19 cellular contexts compared by ENCODE assay signal in genomic region chr20:21796059-21796458, GRCh38.
A peak's percentile ranks its signal among the peaks of the same experiment; 100 is the strongest.
DNase-seq lines count a peak whose midpoint lies in the region; ATAC-seq, FAIRE-seq and TF ChIP-seq lines count a peak whose summit lies in the region.
"Had no signal": no experiment of that assay in that cellular context is flagged by ENCODE, and none has a peak within 500 bp of the region (broad histone marks: within the 10 kb centered on the region; RNA-seq: fewer than 3 reads in every experiment).

No MANE protein-coding gene starts in this region.

- no peaks in the 10 kb centered on the region for H3K9me2 ChIP-seq in HCT116 (ENCODE audit: insufficient read depth)

- H3K9me3 ChIP-seq in HCT116 (ENCODE audit: control insufficient read depth in 1 of 2, insufficient read depth in 1 of 2, low read depth in 1 of 2, low read length in 2 of 2), result no peaks in the 10 kb centered on the region
- H3K9me3 ChIP-seq in small intestine (ENCODE audit: control insufficient read depth, low read depth), result no peaks in the 10 kb centered on the region
- H3K9me3 ChIP-seq: BLaER1, sigmoid colon had no signal

- RAD21 ChIA-PET in HCT116 (lab: Charles Lee; ENCODE audit: low non-redundant PET in 1 of 2, low total read pairs in 2 of 2, uncharacterized antibody in 2 of 2, unreplicated experiment in 2 of 2), result no interaction called here

- H3K27ac ChIP-seq in HCT116 (ENCODE audit: low read depth, low read length), result no peak overlapping the region
- H3K27ac ChIP-seq in small intestine (ENCODE audit: low read depth in 1 of 2, low read length in 1 of 2), result no peak overlapping the region
- H3K27ac ChIP-seq in brain microvascular endothelial cell, result no peak overlapping the region
- H3K27ac ChIP-seq: BLaER1, sigmoid colon had no signal

- H3K4me1 Mint-ChIP-seq in activated naive CD8-positive, alpha-beta T cell treated with anti-CD3 and anti-CD28 coated beads, Interleukin-2, amount 50 U/mL, for 24 hours, result no peaks in the 10 kb centered on the region
- no peaks in the 10 kb centered on the region for H3K4me1 Mint-ChIP-seq in activated naive CD8-positive, alpha-beta T cell treated with anti-CD3 and anti-CD28 coated beads for 36 hours
- H3K4me1 Mint-ChIP-seq in activated CD4-positive, alpha-beta T cell treated with anti-CD3 and anti-CD28 coated beads, Interleukin-2, amount 10 ng/mL, durations not matched to agents 7 days and 5 days, result no peaks in the 10 kb centered on the region
- H3K4me1 Mint-ChIP-seq: activated T-helper 17 cell treated with anti-CD3 and anti-CD28 coated beads, Interleukin-2, amount 50 U/mL, for 72 hours had no signal

- H3K36me3 ChIP-seq in HCT116 (ENCODE audit: control insufficient read depth in 1 of 2, insufficient read depth in 2 of 2, low read length in 2 of 2) (no peaks in the 10 kb centered on the region), small intestine (ENCODE audit: control insufficient read depth in 2 of 2, insufficient read depth in 2 of 2, low read length in 2 of 2) (no peaks in the 10 kb centered on the region), brain microvascular endothelial cell (replicated peaks) (no peaks in the 10 kb centered on the region)
- H3K36me3 ChIP-seq: BLaER1, sigmoid colon had no signal

- no peak overlapping the region for H3K4me3 Mint-ChIP-seq in activated naive CD8-positive, alpha-beta T cell treated with anti-CD3 and anti-CD28 coated beads, Interleukin-2, amount 50 U/mL, for 24 hours
- no peak overlapping the region for H3K4me3 Mint-ChIP-seq in activated naive CD8-positive, alpha-beta T cell treated with anti-CD3 and anti-CD28 coated beads for 36 hours
- no peak overlapping the region for H3K4me3 Mint-ChIP-seq in activated CD4-positive, alpha-beta T cell treated with anti-CD3 and anti-CD28 coated beads, Interleukin-2, amount 10 ng/mL, durations not matched to agents 7 days and 5 days
- H3K4me3 Mint-ChIP-seq: activated T-helper 17 cell treated with anti-CD3 and anti-CD28 coated beads, Interleukin-2, amount 50 U/mL, for 72 hours; dendritic cell treated with granulocyte-macrophage colony-stimulating factor and Interleukin-4, amounts not matched to agents 40 ng/mL and 50 ng/mL, for 4 days; HFFc6; natural killer cell treated with Interleukin-12 subunit alpha and Interleukin-12 subunit beta and Interleukin-15 and Interleukin-18, amount 100 ng/mL, for 72 hours; stimulated activated naive CD8-positive, alpha-beta T cell treated with anti-CD3 and anti-CD28 coated beads, Interleukin-15, Interleukin-2, amounts not matched to agents 100 ng/mL and 50 ng/mL, for 24 hours had no signal

- FAIRE-seq in small intestine (lab: Jason Lieb, UNC), result no peak
- FAIRE-seq: astrocyte had no signal

- no peak overlapping the region for H3K27ac Mint-ChIP-seq in activated naive CD8-positive, alpha-beta T cell treated with anti-CD3 and anti-CD28 coated beads, Interleukin-2, amount 50 U/mL, for 24 hours
- no peak overlapping the region for H3K27ac Mint-ChIP-seq in activated naive CD8-positive, alpha-beta T cell treated with anti-CD3 and anti-CD28 coated beads for 36 hours
- no peak overlapping the region for H3K27ac Mint-ChIP-seq in activated CD4-positive, alpha-beta T cell treated with anti-CD3 and anti-CD28 coated beads, Interleukin-2, amount 10 ng/mL, durations not matched to agents 7 days and 5 days
- H3K27ac Mint-ChIP-seq: activated T-helper 17 cell treated with anti-CD3 and anti-CD28 coated beads, Interleukin-2, amount 50 U/mL, for 72 hours; dendritic cell treated with granulocyte-macrophage colony-stimulating factor and Interleukin-4, amounts not matched to agents 40 ng/mL and 50 ng/mL, for 4 days; HFFc6; natural killer cell treated with Interleukin-12 subunit alpha and Interleukin-12 subunit beta and Interleukin-15 and Interleukin-18, amount 100 ng/mL, for 72 hours; stimulated activated naive CD8-positive, alpha-beta T cell treated with anti-CD3 and anti-CD28 coated beads, Interleukin-15, Interleukin-2, amounts not matched to agents 100 ng/mL and 50 ng/mL, for 24 hours had no signal

- CTCF ChIA-PET in HCT116 (lab: Charles Lee), result no interaction called here
- CTCF ChIA-PET in activated CD4-positive, alpha-beta T cell treated with anti-CD3 and anti-CD28 coated beads, Interleukin-2, amount 10 ng/mL, durations not matched to agents 7 days and 5 days (lab: Charles Lee), result interaction anchor here (1.2 kb wide), 1 partner anchor 11 kb away, joined by 4 read pairs; no protein-coding TSS in a partner anchor

- no peaks in the 10 kb centered on the region for H4K20me1 ChIP-seq in HCT116 (ENCODE audit: insufficient read depth)
- H4K20me1 ChIP-seq: BLaER1 had no signal

- TF ChIP-seq CTCF in HCT116 (IDR thresholded peaks at IDR 0.05 in 2 of 3, conservative IDR thresholded peaks at IDR 0.05 in 1 of 3; ENCODE audit: borderline replicate concordance in 1 of 3, insufficient read depth in 1 of 3, low read depth in 2 of 3, low read length in 2 of 3) (peak in 2 of 3 experiments; percentile 31 to 45; a peak in 3 of 6 replicates), brain microvascular endothelial cell (IDR thresholded peaks at IDR 0.05; ENCODE audit: low read depth, low read length, missing control alignments) (no peak)

- no peak overlapping the region for H2AFZ ChIP-seq in HCT116 (ENCODE audit: low read depth, low read length, poor library complexity, severe bottlenecking)

- WGBS in small intestine, 3 donors, result 62 to 89% (median 75%) methylated on average over 1 of the region's 1 CpG

- H3K4me3 ChIP-seq in HCT116 (replicated peaks in 1 of 2; ENCODE audit: low read depth in 1 of 2, low read length in 2 of 2), result no peak overlapping the region
- H3K4me3 ChIP-seq in small intestine (ENCODE audit: low read depth in 1 of 2, low read length in 2 of 2), result no peak overlapping the region
- no peak overlapping the region for H3K4me3 ChIP-seq in brain microvascular endothelial cell (ENCODE audit: low read depth, low read length)
- H3K4me3 ChIP-seq: BLaER1, sigmoid colon had no signal

- no TSS peak for BruUV-seq in HCT116 (replicated peaks; lab: Mats Ljungman, UMichigan)

- TF ChIP-seq POLR2A in HCT116 (IDR thresholded peaks at IDR 0.05; ENCODE audit: borderline replicate concordance, extremely low read depth, insufficient read depth, insufficient read length), result no peak

- no peak overlapping the region for H3K4me2 ChIP-seq in HCT116 (ENCODE audit: low read length)
- H3K4me2 ChIP-seq: BLaER1 had no signal

- H3K27me3 Mint-ChIP-seq in activated naive CD8-positive, alpha-beta T cell treated with anti-CD3 and anti-CD28 coated beads, Interleukin-2, amount 50 U/mL, for 24 hours, result no peaks in the 10 kb centered on the region
- peaks cover 7% of the 10 kb centered on the region for H3K27me3 Mint-ChIP-seq in activated naive CD8-positive, alpha-beta T cell treated with anti-CD3 and anti-CD28 coated beads for 36 hours
- no peaks in the 10 kb centered on the region for H3K27me3 Mint-ChIP-seq in activated CD4-positive, alpha-beta T cell treated with anti-CD3 and anti-CD28 coated beads, Interleukin-2, amount 10 ng/mL, durations not matched to agents 7 days and 5 days
- H3K27me3 Mint-ChIP-seq: dendritic cell treated with granulocyte-macrophage colony-stimulating factor and Interleukin-4, amounts not matched to agents 40 ng/mL and 50 ng/mL, for 4 days; natural killer cell treated with Interleukin-12 subunit alpha and Interleukin-12 subunit beta and Interleukin-15 and Interleukin-18, amount 100 ng/mL, for 72 hours; stimulated activated naive CD8-positive, alpha-beta T cell treated with anti-CD3 and anti-CD28 coated beads, Interleukin-15, Interleukin-2, amounts not matched to agents 100 ng/mL and 50 ng/mL, for 24 hours had no signal

- intact Hi-C loops in HCT116 (cut with micrococcal nuclease), result loop anchor here (5.0 kb wide), 1 partner anchor 516 kb away; no protein-coding TSS in a partner anchor

- POLR2A ChIA-PET in HCT116 (lab: Charles Lee), result no interaction called here
- POLR2A ChIA-PET in activated CD4-positive, alpha-beta T cell treated with anti-CD3 and anti-CD28 coated beads, Interleukin-2, amount 10 ng/mL, durations not matched to agents 7 days and 5 days (lab: Charles Lee), result no interaction called here

- in situ Hi-C loops in brain microvascular endothelial cell (cut with HindIII; ENCODE audit: low pct_ligation_motif_present, low sequenced_read_pairs), result no loop called here

- H3K9ac ChIP-seq in HCT116 (ENCODE audit: low read length), result no peak overlapping the region
- H3K9ac ChIP-seq: BLaER1 had no signal

- no peaks in the 10 kb centered on the region for H3K79me2 ChIP-seq in HCT116 (ENCODE audit: insufficient read depth, low read length)

- no peaks in the 10 kb centered on the region for H3K9me3 Mint-ChIP-seq in activated naive CD8-positive, alpha-beta T cell treated with anti-CD3 and anti-CD28 coated beads, Interleukin-2, amount 50 U/mL, for 24 hours
- H3K9me3 Mint-ChIP-seq in activated naive CD8-positive, alpha-beta T cell treated with anti-CD3 and anti-CD28 coated beads for 36 hours, result peaks cover 3% of the 10 kb centered on the region
- H3K9me3 Mint-ChIP-seq in activated CD4-positive, alpha-beta T cell treated with anti-CD3 and anti-CD28 coated beads, Interleukin-2, amount 10 ng/mL, durations not matched to agents 7 days and 5 days, result no peaks in the 10 kb centered on the region

- no peaks in the 10 kb centered on the region for H3K36me3 Mint-ChIP-seq in activated naive CD8-positive, alpha-beta T cell treated with anti-CD3 and anti-CD28 coated beads, Interleukin-2, amount 50 U/mL, for 24 hours (ENCODE audit: low read depth)
- no peaks in the 10 kb centered on the region for H3K36me3 Mint-ChIP-seq in activated naive CD8-positive, alpha-beta T cell treated with anti-CD3 and anti-CD28 coated beads for 36 hours
- no peaks in the 10 kb centered on the region for H3K36me3 Mint-ChIP-seq in activated CD4-positive, alpha-beta T cell treated with anti-CD3 and anti-CD28 coated beads, Interleukin-2, amount 10 ng/mL, durations not matched to agents 7 days and 5 days (ENCODE audit: low read depth)
- H3K36me3 Mint-ChIP-seq: natural killer cell treated with Interleukin-12 subunit alpha and Interleukin-12 subunit beta and Interleukin-15 and Interleukin-18, amount 100 ng/mL, for 72 hours had no signal

- H3K4me1 ChIP-seq in HCT116 (ENCODE audit: control insufficient read depth in 1 of 2, insufficient read depth in 2 of 2, low read length in 2 of 2) (no peaks in the 10 kb centered on the region), small intestine (ENCODE audit: control insufficient read depth in 2 of 2, insufficient read depth in 1 of 2, low read depth in 1 of 2, low read length in 1 of 2) (no peaks in the 10 kb centered on the region)
- H3K4me1 ChIP-seq: BLaER1, sigmoid colon had no signal

- peak; percentile 5 for DNase-seq in activated naive CD8-positive, alpha-beta T cell treated with anti-CD3 and anti-CD28 coated beads, Interleukin-2, amount 50 U/mL, for 24 hours
- DNase-seq in activated naive CD8-positive, alpha-beta T cell treated with anti-CD3 and anti-CD28 coated beads for 36 hours, result no peak
- DNase-seq in HCT116 (ENCODE audit: low read depth, low spot score), result no peak
- peak; percentile 39 for DNase-seq in RKO (ENCODE audit: low spot score)
- DNase-seq in small intestine, result peak; percentile 2
- DNase-seq in brain microvascular endothelial cell, result no peak
- no peak for DNase-seq in activated CD4-positive, alpha-beta T cell treated with anti-CD3 and anti-CD28 coated beads, Interleukin-2, amount 10 ng/mL, durations not matched to agents 7 days and 5 days
- DNase-seq: HFFc6, hypothalamus, NCI-H146, NCI-H524 treated with DMSO at 0.1 percent for 48 hours, sigmoid colon had no signal

- no peak for TF ChIP-seq RAD21 in HCT116 (IDR thresholded peaks at IDR 0.05; ENCODE audit: low read depth)

- H3K27me3 ChIP-seq in HCT116 (ENCODE audit: insufficient read depth, low read length) (no peaks in the 10 kb centered on the region), small intestine (ENCODE audit: control insufficient read depth in 2 of 2, insufficient read depth in 2 of 2, low read length in 2 of 2) (no peaks in the 10 kb centered on the region), brain microvascular endothelial cell (replicated peaks) (no peaks in the 10 kb centered on the region)
- H3K27me3 ChIP-seq: BLaER1 had no signal

- no peak for ATAC-seq in activated naive CD8-positive, alpha-beta T cell treated with anti-CD3 and anti-CD28 coated beads, Interleukin-2, amount 50 U/mL, for 24 hours
- ATAC-seq in HCT116, result no peak
- no peak for ATAC-seq in HG03139 (IDR thresholded peaks at IDR 0.05; ENCODE audit: unreplicated experiment)
- ATAC-seq: activated T-helper 17 cell treated with anti-CD3 and anti-CD28 coated beads, Interleukin-2, amount 50 U/mL, for 72 hours; natural killer cell treated with Interleukin-12 subunit alpha and Interleukin-12 subunit beta and Interleukin-15 and Interleukin-18, amount 100 ng/mL, for 72 hours had no signal

Comparison
In these comparisons a context has a peak if more than half of its experiments do, and no peak if none do; other contexts are left out.
1. DNase-seq: peak in activated naive CD8-positive, alpha-beta T cell treated with anti-CD3 and anti-CD28 coated beads, Interleukin-2, amount 50 U/mL, for 24 hours (single experiment), RKO (single experiment) and small intestine (single experiment); none in activated naive CD8-positive, alpha-beta T cell treated with anti-CD3 and anti-CD28 coated beads for 36 hours (single experiment), HCT116 (single experiment), brain microvascular endothelial cell (single experiment) and activated CD4-positive, alpha-beta T cell treated with anti-CD3 and anti-CD28 coated beads, Interleukin-2, amount 10 ng/mL, durations not matched to agents 7 days and 5 days (single experiment).